ENCODE assay signal across 1 cellular context in the genomic region with DNA sequence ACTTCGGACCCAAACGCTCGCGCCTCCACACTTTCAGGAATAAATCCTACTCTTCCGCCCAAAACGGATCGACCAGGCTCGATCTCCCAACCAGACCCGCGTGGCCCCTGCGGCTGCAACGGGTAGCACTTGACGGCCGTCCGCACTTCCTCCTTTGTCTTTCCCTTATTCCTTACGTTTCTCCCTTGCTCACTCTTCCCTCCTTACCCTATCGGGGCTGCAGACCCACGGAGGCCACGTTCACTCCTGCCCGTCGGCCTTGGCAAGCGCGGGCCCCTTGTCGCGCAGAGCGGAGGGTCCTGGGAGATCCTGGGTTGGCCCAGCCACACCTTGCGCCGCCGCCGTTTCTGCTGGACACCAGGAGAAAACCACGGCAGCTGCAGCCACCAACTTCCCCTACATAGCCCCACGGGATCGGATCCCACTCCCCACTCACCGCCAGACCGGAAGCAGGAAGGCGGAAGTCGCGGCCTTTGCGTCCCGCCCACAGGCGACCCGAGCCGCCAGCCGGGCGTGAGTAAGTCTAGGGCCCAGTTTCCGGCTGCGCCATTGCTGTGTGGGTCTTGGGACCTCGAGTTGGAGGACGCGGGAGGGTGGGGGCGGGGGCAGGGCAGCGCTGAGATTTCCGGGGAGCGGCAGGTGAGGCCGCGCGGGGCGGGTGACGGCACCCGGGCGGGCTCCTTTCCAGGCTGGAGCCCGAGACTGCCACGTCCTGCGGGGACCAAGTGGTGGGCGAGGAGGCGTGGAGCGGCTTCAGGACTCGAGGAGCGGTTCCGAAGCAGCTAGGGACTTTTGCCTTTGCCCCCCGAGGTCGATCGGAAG.
TF ChIP-seq lines count a peak whose summit lies in the region.

SMIM15 (minus strand) TSS at position 459 of the 822 bp plus-strand sequence. CDS start 2,297 bp downstream, outside the sequence.

TF ChIP-seq in HEK293, 187 proteins besides CTCF, POLR2A, EP300 and RAD21 (continued from another document):
- TF ChIP-seq ZNF155 (tag by site-specific recombination; IDR thresholded peaks at IDR 0.05), result no peak
- TF ChIP-seq, protein P1, sequence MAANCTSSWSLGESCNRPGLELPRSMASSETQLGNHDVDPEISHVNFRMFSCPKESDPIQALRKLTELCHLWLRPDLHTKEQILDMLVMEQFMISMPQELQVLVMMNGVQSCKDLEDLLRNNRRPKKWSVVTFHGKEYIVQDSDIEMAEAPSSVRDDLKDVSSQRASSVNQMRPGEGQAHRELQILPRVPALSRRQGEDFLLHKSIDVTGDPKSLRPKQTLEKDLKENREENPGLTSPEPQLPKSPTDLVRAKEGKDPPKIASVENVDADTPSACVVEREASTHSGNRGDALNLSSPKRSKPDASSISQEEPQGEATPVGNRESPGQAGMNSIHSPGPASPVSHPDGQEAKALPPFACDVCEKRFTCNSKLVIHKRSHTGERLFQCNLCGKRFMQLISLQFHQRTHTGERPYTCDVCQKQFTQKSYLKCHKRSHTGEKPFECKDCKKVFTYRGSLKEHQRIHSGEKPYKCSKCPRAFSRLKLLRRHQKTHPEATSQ (tag by site-specific recombination; IDR thresholded peaks at IDR 0.05), result 0 out of 2 replicates have a peak, but pooled peaks have one; percentile 74
- TF ChIP-seq GLIS2 (tag by site-specific recombination; IDR thresholded peaks at IDR 0.05), result peak; percentile 70
- TF ChIP-seq ZBTB11 (tag by site-specific recombination; conservative IDR thresholded peaks at IDR 0.05; ENCODE audit: low read depth), result peak; percentile 95
- TF ChIP-seq ZNF664 (tag by site-specific recombination; IDR thresholded peaks at IDR 0.05), result no peak
- TF ChIP-seq ZBTB7A (tag by site-specific recombination; IDR thresholded peaks at IDR 0.05; ENCODE audit: low read depth), result peak; percentile 72; the same call in 1 of the 2 replicates
- no peak for TF ChIP-seq BCL11B (tag by site-specific recombination; IDR thresholded peaks at IDR 0.05; ENCODE audit: low read depth)
- no peak for TF ChIP-seq KLF7 (tag by site-specific recombination; IDR thresholded peaks at IDR 0.05; ENCODE audit: borderline replicate concordance)
- TF ChIP-seq, protein P2, sequence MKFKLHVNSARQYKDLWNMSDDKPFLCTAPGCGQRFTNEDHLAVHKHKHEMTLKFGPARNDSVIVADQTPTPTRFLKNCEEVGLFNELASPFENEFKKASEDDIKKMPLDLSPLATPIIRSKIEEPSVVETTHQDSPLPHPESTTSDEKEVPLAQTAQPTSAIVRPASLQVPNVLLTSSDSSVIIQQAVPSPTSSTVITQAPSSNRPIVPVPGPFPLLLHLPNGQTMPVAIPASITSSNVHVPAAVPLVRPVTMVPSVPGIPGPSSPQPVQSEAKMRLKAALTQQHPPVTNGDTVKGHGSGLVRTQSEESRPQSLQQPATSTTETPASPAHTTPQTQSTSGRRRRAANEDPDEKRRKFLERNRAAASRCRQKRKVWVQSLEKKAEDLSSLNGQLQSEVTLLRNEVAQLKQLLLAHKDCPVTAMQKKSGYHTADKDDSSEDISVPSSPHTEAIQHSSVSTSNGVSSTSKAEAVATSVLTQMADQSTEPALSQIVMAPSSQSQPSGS (tag by site-specific recombination; IDR thresholded peaks at IDR 0.05; ENCODE audit: low read depth), result no peak
- TF ChIP-seq ZNF341 (tag by site-specific recombination; IDR thresholded peaks at IDR 0.05; ENCODE audit: low read depth), result 0 out of 2 replicates have a peak, but pooled peaks have one; percentile 13
- TF ChIP-seq KLF9 (tag by site-specific recombination; IDR thresholded peaks at IDR 0.05; ENCODE audit: low read depth), result peak; percentile 72
- peak; percentile 58; the same call in 1 of the 2 replicates for TF ChIP-seq ZBTB20 (tag by site-specific recombination; IDR thresholded peaks at IDR 0.05)
- peak; percentile 84 for TF ChIP-seq PRDM1 (tag by site-specific recombination; IDR thresholded peaks at IDR 0.05)
- no peak for TF ChIP-seq ZNF426 (tag by site-specific recombination; IDR thresholded peaks at IDR 0.05)
- no peak for TF ChIP-seq ZNF114 (tag by site-specific recombination; IDR thresholded peaks at IDR 0.05)
- TF ChIP-seq ZNF423 (tag by site-specific recombination; IDR thresholded peaks at IDR 0.05), result peak; percentile 59; the same call in 1 of the 2 replicates
- TF ChIP-seq, protein P3, sequence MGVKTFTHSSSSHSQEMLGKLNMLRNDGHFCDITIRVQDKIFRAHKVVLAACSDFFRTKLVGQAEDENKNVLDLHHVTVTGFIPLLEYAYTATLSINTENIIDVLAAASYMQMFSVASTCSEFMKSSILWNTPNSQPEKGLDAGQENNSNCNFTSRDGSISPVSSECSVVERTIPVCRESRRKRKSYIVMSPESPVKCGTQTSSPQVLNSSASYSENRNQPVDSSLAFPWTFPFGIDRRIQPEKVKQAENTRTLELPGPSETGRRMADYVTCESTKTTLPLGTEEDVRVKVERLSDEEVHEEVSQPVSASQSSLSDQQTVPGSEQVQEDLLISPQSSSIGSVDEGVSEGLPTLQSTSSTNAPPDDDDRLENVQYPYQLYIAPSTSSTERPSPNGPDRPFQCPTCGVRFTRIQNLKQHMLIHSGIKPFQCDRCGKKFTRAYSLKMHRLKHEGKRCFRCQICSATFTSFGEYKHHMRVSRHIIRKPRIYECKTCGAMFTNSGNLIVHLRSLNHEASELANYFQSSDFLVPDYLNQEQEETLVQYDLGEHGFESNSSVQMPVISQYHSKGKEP (tag by site-specific recombination; IDR thresholded peaks at IDR 0.05), result no peak
- no peak for TF ChIP-seq BCL11A (tag by site-specific recombination; IDR thresholded peaks at IDR 0.05; ENCODE audit: low read depth)
- TF ChIP-seq INSM2 (tag by site-specific recombination; IDR thresholded peaks at IDR 0.05), result 0 out of 2 replicates have a peak, but pooled peaks have one; percentile 9
- no peak for TF ChIP-seq ZNF548 (tag by site-specific recombination; IDR thresholded peaks at IDR 0.05)
- TF ChIP-seq ZNF837 (tag by site-specific recombination; IDR thresholded peaks at IDR 0.05), result no peak
- TF ChIP-seq ZNF585B (tag by site-specific recombination; IDR thresholded peaks at IDR 0.05), result no peak
- no peak for TF ChIP-seq ZNF16 (tag by site-specific recombination; IDR thresholded peaks at IDR 0.05; ENCODE audit: low read depth)
- TF ChIP-seq ZNF654 (tag by site-specific recombination; IDR thresholded peaks at IDR 0.05; ENCODE audit: low read depth), result no peak
- TF ChIP-seq ZNF549 (tag by site-specific recombination; IDR thresholded peaks at IDR 0.05), result no peak
- peak; percentile 86 for TF ChIP-seq ZNF600 (tag by site-specific recombination; IDR thresholded peaks at IDR 0.05)
- TF ChIP-seq ZNF513 (tag by site-specific recombination; IDR thresholded peaks at IDR 0.05), result no peak
- TF ChIP-seq ZNF350 (tag by site-specific recombination; IDR thresholded peaks at IDR 0.05), result no peak
- TF ChIP-seq SCRT2 (tag by site-specific recombination; IDR thresholded peaks at IDR 0.05), result no peak
- no peak for TF ChIP-seq ZNF23 (tag by site-specific recombination; IDR thresholded peaks at IDR 0.05; ENCODE audit: borderline replicate concordance)
- no peak for TF ChIP-seq IKZF3 (tag by site-specific recombination; IDR thresholded peaks at IDR 0.05)
- no peak for TF ChIP-seq ZNF677 (tag by site-specific recombination; IDR thresholded peaks at IDR 0.05)
- peak; percentile 52 for TF ChIP-seq SP7 (tag by site-specific recombination; IDR thresholded peaks at IDR 0.05)
